Comparison of ENCODE assay signal across 26 cellular contexts in genomic region chr17:21228845-21229244, GRCh38.
"Had no signal": no experiment of that assay in that cellular context is flagged by ENCODE, and none has a peak within 500 bp of the region (broad histone marks: within the 10 kb centered on the region; RNA-seq: fewer than 3 reads in every experiment).

No MANE protein-coding gene starts in this region.

- ATAC-seq: activated CD4-positive, alpha-beta T cell treated with anti-CD3 and anti-CD28 coated beads for 36 hours; activated naive CD4-positive, alpha-beta T cell treated with anti-CD3 and anti-CD28 coated beads, Interleukin-2, amount 50 U/mL, for 72 hours; activated T-cell treated with anti-CD3 and anti-CD28 coated beads, Interleukin-2, amount 50 U/mL, for 72 hours; heart left ventricle had no signal

- H3K4me3 ChIP-seq: ascending aorta, heart left ventricle had no signal

- H3K36me3 ChIP-seq: ascending aorta, heart left ventricle had no signal

- H3K27ac ChIP-seq: ascending aorta, heart left ventricle had no signal

- DNase-seq: activated CD4-positive, alpha-beta memory T cell treated with anti-CD3 and anti-CD28 coated beads, Interleukin-2, amount 10 ng/mL, durations not matched to agents 7 days and 5 days; activated CD4-positive, alpha-beta T cell treated with anti-CD3 and anti-CD28 coated beads for 36 hours; activated CD4-positive, alpha-beta T cell treated with anti-CD3 and anti-CD28 coated beads, Interleukin-2, amount 10 ng/mL, durations not matched to agents 7 days and 5 days; activated CD4-positive, alpha-beta T cell treated with anti-CD3 and anti-CD28 coated beads, Interleukin-2, amount 50 U/mL, for 4 hours; activated CD4-positive, CD25-positive, alpha-beta regulatory T cell; activated CD4-positive, CD25-positive, alpha-beta regulatory T cell treated with anti-CD3 and anti-CD28 coated beads, Interleukin-2, amount 50 U/mL, for 72 hours; activated CD8-positive, alpha-beta memory T cell treated with anti-CD3 and anti-CD28 coated beads, Interleukin-2, amount 50 U/mL, for 48 hours; activated gamma-delta T cell; activated naive CD4-positive, alpha-beta T cell; activated naive CD4-positive, alpha-beta T cell treated with anti-CD3 and anti-CD28 coated beads, Interleukin-2, amount 10 ng/mL, durations not matched to agents 7 days and 5 days; activated naive CD8-positive, alpha-beta T cell treated with anti-CD3 and anti-CD28 coated beads, Interleukin-2, amount 10 ng/mL, durations not matched to agents 7 days and 5 days; activated T-cell treated with anti-CD3 and anti-CD28 coated beads for 4 hours; activated T-cell treated with anti-CD3 and anti-CD28 coated beads, Interleukin-2, amount 50 U/mL, for 24 hours; activated T-cell treated with anti-CD3 and anti-CD28 coated beads, Interleukin-2, amount 50 U/mL, for 72 hours; cortex of kidney; effector CD4-positive, alpha-beta T cell; foreskin fibroblast; glutamatergic neuron; T-helper 2 cell had no signal

- H3K9me3 ChIP-seq: ascending aorta had no signal

- H3K4me1 ChIP-seq: ascending aorta had no signal

- H3K27me3 ChIP-seq: ascending aorta, heart left ventricle had no signal

- FAIRE-seq: bronchial epithelial cell, colon, endometrium, frontal cortex had no signal
